20 cellular contexts compared by ENCODE assay signal in the genomic region with DNA sequence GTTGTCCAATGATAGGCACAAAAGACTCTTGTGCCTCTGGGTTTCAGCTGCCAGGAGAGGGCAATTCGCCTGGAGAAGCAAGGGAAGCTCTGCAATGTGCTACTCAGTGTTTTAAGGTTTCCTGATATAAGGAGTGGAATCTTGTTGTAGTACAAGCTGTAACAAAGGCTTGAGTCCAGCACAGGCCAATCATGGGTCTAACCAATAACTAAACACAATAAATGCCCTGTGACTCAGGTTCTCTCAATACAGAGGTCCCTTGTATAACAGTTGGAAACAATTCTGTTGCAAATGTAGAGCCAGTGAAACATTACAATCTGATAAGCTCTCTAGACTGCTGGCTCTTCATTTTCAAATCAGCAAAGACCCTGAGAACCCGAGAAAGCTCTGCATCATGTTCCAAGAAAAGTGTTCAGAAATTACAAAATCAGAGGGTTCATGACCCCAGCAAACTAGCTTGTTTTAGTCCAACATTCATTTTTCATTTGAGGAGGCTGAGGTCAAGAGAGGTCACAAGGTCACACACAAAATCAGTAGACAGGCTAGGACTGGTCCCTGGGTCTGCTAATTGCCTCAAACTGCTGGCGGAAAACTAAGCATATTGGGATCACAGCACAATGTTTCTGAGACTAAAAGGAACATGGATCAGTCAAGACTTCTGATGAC. TPM values are rescaled to one million over a fixed set of nuclear protein-coding genes. Genes with fewer than 3 reads are reported as not detected.
DNase-seq lines count a peak whose midpoint lies in the region; ATAC-seq and TF ChIP-seq lines count a peak whose summit lies in the region.
"Had no signal": no experiment of that assay in that cellular context is flagged by ENCODE, and none has a peak within 500 bp of the region (broad histone marks: within the 10 kb centered on the region; RNA-seq: fewer than 3 reads in every experiment).

No MANE protein-coding gene starts in this region.

- DNase-seq in activated T-cell treated with anti-CD3 and anti-CD28 coated beads, Interleukin-2, amount 50 U/mL, for 72 hours, result no peak
- no peak for DNase-seq in activated T-cell treated with anti-CD3 and anti-CD28 coated beads, Interleukin-2, amount 50 U/mL, for 24 hours
- peak; percentile 68 for DNase-seq in NCI-H69 (lab: John Stamatoyannopoulos, UW)
- no peak for DNase-seq in endodermal cell
- DNase-seq in chondrocyte (ENCODE audit: low spot score), result no peak
- DNase-seq in hepatic stellate cell (ENCODE audit: low spot score), result no peak
- DNase-seq in ovary, result no peak
- DNase-seq: CD8-positive, alpha-beta T cell; EL; HFFc6; left ventricle myocardium inferior; SHP77 treated with DMSO at 0.1 percent for 48 hours; sigmoid colon; stimulated activated naive CD8-positive, alpha-beta T cell treated with anti-CD3 and anti-CD28 coated beads, Interleukin-15, Interleukin-2, amounts not matched to agents 100 U/mL and 50 U/mL, for 24 hours; trophoblast cell had no signal

- H3K4me3 ChIP-seq in endodermal cell (ENCODE audit: low read length), result no peak overlapping the region
- H3K4me3 ChIP-seq in ovary, result no peak overlapping the region
- H3K4me3 ChIP-seq: adrenal gland, cardiac muscle cell, left ventricle myocardium inferior, sigmoid colon had no signal

- H3K27ac ChIP-seq in endodermal cell (ENCODE audit: low read depth, low read length) (peak overlapping the region; percentile 22), ovary (no peak overlapping the region)
- H3K27ac ChIP-seq: adrenal gland, cardiac muscle cell, KMS-11, left ventricle myocardium inferior, sigmoid colon had no signal

- peaks cover 36% of the 10 kb centered on the region for H3K4me1 Mint-ChIP-seq in activated T-cell treated with anti-CD3 and anti-CD28 coated beads, Interleukin-2, amount 50 U/mL, for 72 hours (ENCODE audit: low read depth)
- H3K4me1 Mint-ChIP-seq in activated T-cell treated with anti-CD3 and anti-CD28 coated beads, Interleukin-2, amount 50 U/mL, for 24 hours (ENCODE audit: low read depth), result peaks cover 20% of the 10 kb centered on the region
- H3K4me1 Mint-ChIP-seq in endodermal cell (peaks cover 3% of the 10 kb centered on the region), chondrocyte (ENCODE audit: low read depth) (peaks cover 4% of the 10 kb centered on the region)

- ATAC-seq in activated T-cell treated with anti-CD3 and anti-CD28 coated beads, Interleukin-2, amount 50 U/mL, for 72 hours (replicated peaks in 1 of 2), result peak in 1 of 2 donors; percentile 21
- no peak for ATAC-seq in HG02610 (IDR thresholded peaks at IDR 0.05; ENCODE audit: unreplicated experiment)
- ATAC-seq: CD8-positive, alpha-beta T cell; stimulated activated naive CD8-positive, alpha-beta T cell treated with anti-CD3 and anti-CD28 coated beads, Interleukin-15, Interleukin-2, amounts not matched to agents 100 U/mL and 50 U/mL, for 24 hours had no signal

- no peak overlapping the region for H3K4me3 Mint-ChIP-seq in activated T-cell treated with anti-CD3 and anti-CD28 coated beads, Interleukin-2, amount 50 U/mL, for 72 hours
- no peak overlapping the region for H3K4me3 Mint-ChIP-seq in activated T-cell treated with anti-CD3 and anti-CD28 coated beads, Interleukin-2, amount 50 U/mL, for 24 hours
- H3K4me3 Mint-ChIP-seq in endodermal cell, result no peak overlapping the region
- no peak overlapping the region for H3K4me3 Mint-ChIP-seq in chondrocyte (ENCODE audit: unreplicated experiment)
- H3K4me3 Mint-ChIP-seq: CD8-positive, alpha-beta T cell; HFFc6; T-helper 1 cell treated with Interleukin-12 subunit alpha and Interleukin-12 subunit beta and Interleukin-4 antibody, amounts not matched to agents 30 μg/mL and 1 μg/mL, for 36 hours had no signal

- H3K9me3 Mint-ChIP-seq in activated T-cell treated with anti-CD3 and anti-CD28 coated beads, Interleukin-2, amount 50 U/mL, for 72 hours, result no peaks in the 10 kb centered on the region
- no peaks in the 10 kb centered on the region for H3K9me3 Mint-ChIP-seq in activated T-cell treated with anti-CD3 and anti-CD28 coated beads, Interleukin-2, amount 50 U/mL, for 24 hours
- H3K9me3 Mint-ChIP-seq in endodermal cell, result no peaks in the 10 kb centered on the region
- H3K9me3 Mint-ChIP-seq in chondrocyte (ENCODE audit: low read depth), result no peaks in the 10 kb centered on the region
- H3K9me3 Mint-ChIP-seq: CD8-positive, alpha-beta T cell; HFFc6; T-helper 1 cell treated with Interleukin-12 subunit alpha and Interleukin-12 subunit beta and Interleukin-4 antibody, amounts not matched to agents 30 μg/mL and 1 μg/mL, for 36 hours had no signal

- H3K36me3 Mint-ChIP-seq in activated T-cell treated with anti-CD3 and anti-CD28 coated beads, Interleukin-2, amount 50 U/mL, for 72 hours (ENCODE audit: insufficient read depth in 2 of 2), result peaks cover 2 to 4% of the 10 kb centered on the region in 2 donors
- H3K36me3 Mint-ChIP-seq in activated T-cell treated with anti-CD3 and anti-CD28 coated beads, Interleukin-2, amount 50 U/mL, for 24 hours (ENCODE audit: low read depth), result no peaks in the 10 kb centered on the region
- H3K36me3 Mint-ChIP-seq in endodermal cell (ENCODE audit: low read depth) (peaks cover 3% of the 10 kb centered on the region), chondrocyte (ENCODE audit: low read depth) (no peaks in the 10 kb centered on the region)

- H3K27me3 ChIP-seq in endodermal cell (ENCODE audit: control insufficient read depth, insufficient read depth, low read length, poor library complexity, severe bottlenecking), result no peaks in the 10 kb centered on the region
- no peaks in the 10 kb centered on the region for H3K27me3 ChIP-seq in ovary
- H3K27me3 ChIP-seq: adrenal gland, cardiac muscle cell, sigmoid colon had no signal

- H3K36me3 ChIP-seq in endodermal cell (ENCODE audit: control insufficient read depth, insufficient read depth, low read length) (no peaks in the 10 kb centered on the region), ovary (no peaks in the 10 kb centered on the region)
- H3K36me3 ChIP-seq: adrenal gland, cardiac muscle cell, left ventricle myocardium inferior, sigmoid colon had no signal

- no peak overlapping the region for H3K9ac ChIP-seq in endodermal cell (ENCODE audit: extremely low read depth, low read length, poor library complexity, severe bottlenecking)
- H3K9ac ChIP-seq: KMS-11 had no signal

- 75 to 90% methylated on average over 3 of the region's 3 CpGs for WGBS in endodermal cell (ENCODE audit: insufficient coverage in 1 of 2, insufficient read length in 1 of 2), 2 experiments
- 89 to 92% (median 91%) methylated on average over 3 of the region's 3 CpGs for WGBS in ovary, 3 donors

- H3K9me3 ChIP-seq in endodermal cell (ENCODE audit: control insufficient read depth, low read length), result no peaks in the 10 kb centered on the region
- no peaks in the 10 kb centered on the region for H3K9me3 ChIP-seq in ovary
- H3K9me3 ChIP-seq: adrenal gland, left ventricle myocardium inferior, sigmoid colon had no signal

- no peaks in the 10 kb centered on the region for H3K27me3 Mint-ChIP-seq in activated T-cell treated with anti-CD3 and anti-CD28 coated beads, Interleukin-2, amount 50 U/mL, for 72 hours (ENCODE audit: low read depth)
- H3K27me3 Mint-ChIP-seq in activated T-cell treated with anti-CD3 and anti-CD28 coated beads, Interleukin-2, amount 50 U/mL, for 24 hours, result no peaks in the 10 kb centered on the region
- H3K27me3 Mint-ChIP-seq in endodermal cell (ENCODE audit: insufficient read depth), result no peaks in the 10 kb centered on the region
- H3K27me3 Mint-ChIP-seq in chondrocyte (ENCODE audit: low read depth), result no peaks in the 10 kb centered on the region

- intact Hi-C loops in ovary (cut with DNase I), result no loop called here

- TF ChIP-seq POLR2A in ovary (IDR thresholded peaks at IDR 0.05), result no peak

- TF ChIP-seq EP300 in ovary (IDR thresholded peaks at IDR 0.05), result no peak

- no peak for TF ChIP-seq CTCF in endodermal cell (conservative IDR thresholded peaks at IDR 0.05)
- no peak for TF ChIP-seq CTCF in chondrocyte (IDR thresholded peaks at IDR 0.05)
- TF ChIP-seq CTCF in ovary (IDR thresholded peaks at IDR 0.05), result no peak

- H3K27ac Mint-ChIP-seq in activated T-cell treated with anti-CD3 and anti-CD28 coated beads, Interleukin-2, amount 50 U/mL, for 72 hours, result peak overlapping the region; percentile 63
- no peak overlapping the region for H3K27ac Mint-ChIP-seq in activated T-cell treated with anti-CD3 and anti-CD28 coated beads, Interleukin-2, amount 50 U/mL, for 24 hours
- H3K27ac Mint-ChIP-seq in endodermal cell (no peak overlapping the region), chondrocyte (ENCODE audit: unreplicated experiment) (no peak overlapping the region)
- H3K27ac Mint-ChIP-seq: CD8-positive, alpha-beta T cell; HFFc6; T-helper 1 cell treated with Interleukin-12 subunit alpha and Interleukin-12 subunit beta and Interleukin-4 antibody, amounts not matched to agents 30 μg/mL and 1 μg/mL, for 36 hours had no signal

- H3K4me1 ChIP-seq in endodermal cell (ENCODE audit: control insufficient read depth, insufficient read depth, low read length) (no peaks in the 10 kb centered on the region), ovary (ENCODE audit: insufficient read depth) (no peaks in the 10 kb centered on the region)
- H3K4me1 ChIP-seq: left ventricle myocardium inferior, sigmoid colon had no signal

RNA-seq across cellular contexts. Expression of a gene that starts 59.0 kb away (rescaled TPM):
- total RNA-seq in activated T-cell treated with anti-CD3 and anti-CD28 coated beads, Interleukin-2, amount 50 U/mL, for 72 hours, result 100 to 1,000 TPM in 1 of 2 donors, 10 to 100 TPM in 1; 90.2 to 108 TPM
- total RNA-seq in endodermal cell, result 100 to 1,000 TPM; 124 to 139 TPM
- polyA plus RNA-seq in endodermal cell (2013, experiment 1 of 2), result 68.6 TPM
- 67.9 TPM for polyA plus RNA-seq in endodermal cell (2013, experiment 2 of 2)
- 43.9 to 56.7 TPM (median 45.4 TPM) in 3 replicates for total RNA-seq in chondrocyte
- total RNA-seq in ovary, result 10 to 100 TPM; 14.3 to 72.7 (median 47.4) TPM
- 10 to 100 TPM; 11.3 to 17.3 TPM for polyA plus RNA-seq in ovary
